9 cellular contexts compared by ENCODE assay signal in genomic region chr3:63364909-63365308, GRCh38.
DNase-seq lines count a peak whose midpoint lies in the region; ATAC-seq and TF ChIP-seq lines count a peak whose summit lies in the region.
"Had no signal": no experiment of that assay in that cellular context is flagged by ENCODE, and none has a peak within 500 bp of the region (broad histone marks: within the 10 kb centered on the region; RNA-seq: fewer than 3 reads in every experiment).

No MANE protein-coding gene starts in this region.

- H3K4me1 Mint-ChIP-seq in HFFc6 (ENCODE audit: low read depth) (peaks cover 6% of the 10 kb centered on the region), WTC11 (peaks cover 5% of the 10 kb centered on the region; the same call in 1 of the 2 replicates)
- H3K4me1 Mint-ChIP-seq: stimulated activated naive B cell treated with anti-CD40 and anti-IgM and Interleukin-4, amounts not matched to agents 10 μg/mL and 1 μg/mL and 100 μg/mL, for 72 hours had no signal

- H3K4me3 Mint-ChIP-seq in HFFc6 (no peak overlapping the region), WTC11 (no peak overlapping the region)
- H3K4me3 Mint-ChIP-seq: stimulated activated naive B cell treated with anti-CD40 and anti-IgM and Interleukin-4, amounts not matched to agents 10 μg/mL and 1 μg/mL and 100 μg/mL, for 72 hours had no signal

- peak; percentile 58 for TF ChIP-seq CTCF in HFFc6 (IDR thresholded peaks at IDR 0.05)
- TF ChIP-seq CTCF in WTC11 (IDR thresholded peaks at IDR 0.05) = peak; percentile 52; the same call in 1 of the 2 replicates

- H3K36me3 Mint-ChIP-seq in HFFc6 (ENCODE audit: low read depth) (no peaks in the 10 kb centered on the region), WTC11 (no peaks in the 10 kb centered on the region)
- H3K36me3 Mint-ChIP-seq: stimulated activated naive B cell treated with anti-CD40 and anti-IgM and Interleukin-4, amounts not matched to agents 10 μg/mL and 1 μg/mL and 100 μg/mL, for 72 hours had no signal

- H3K27me3 Mint-ChIP-seq in HFFc6 (ENCODE audit: insufficient read depth) (no peaks in the 10 kb centered on the region), WTC11 (ENCODE audit: low read depth) (no peaks in the 10 kb centered on the region)

- H3K27ac Mint-ChIP-seq in HFFc6 (no peak overlapping the region), WTC11 (no peak overlapping the region)
- H3K27ac Mint-ChIP-seq: stimulated activated naive B cell treated with anti-CD40 and anti-IgM and Interleukin-4, amounts not matched to agents 10 μg/mL and 1 μg/mL and 100 μg/mL, for 72 hours had no signal

- CTCF ChIA-PET in WTC11 (lab: Charles Lee) = interaction anchor here (0.5 to 3.1 kb wide), 22 partner anchors 9 to 454 kb away, joined by 3 to 19 read pairs (median 4); partner anchors contain the start of gene C3orf49

- peak; percentile 17 for DNase-seq in COR-L47 (lab: John Stamatoyannopoulos, UW)
- DNase-seq in HFFc6 = no peak
- DNase-seq in WTC11 (ENCODE audit: low spot score) = peak; percentile 30
- DNase-seq in left kidney (ENCODE audit: low read depth, low spot score) = peak; percentile 36
- no peak for DNase-seq in NCI-H1436 treated with DMSO at 0.1 percent for 48 hours (lab: John Stamatoyannopoulos, UW)
- DNase-seq: stimulated activated naive B cell treated with anti-CD40 and anti-IgM and Interleukin-4, amounts not matched to agents 10 μg/mL and 1 μg/mL and 100 μg/mL, for 72 hours had no signal

- ATAC-seq in WTC11 (peak; percentile 84), HG03097 (IDR thresholded peaks at IDR 0.05; ENCODE audit: low FRiP score, unreplicated experiment) (no peak), GM21381 (IDR thresholded peaks at IDR 0.05; ENCODE audit: unreplicated experiment) (no peak), HG03045 (IDR thresholded peaks at IDR 0.05; ENCODE audit: unreplicated experiment) (no peak)
- ATAC-seq: stimulated activated naive B cell treated with anti-CD40 and anti-IgM and Interleukin-4, amounts not matched to agents 10 μg/mL and 1 μg/mL and 100 μg/mL, for 72 hours had no signal

- H3K9me3 Mint-ChIP-seq in HFFc6 (no peaks in the 10 kb centered on the region), WTC11 (peaks cover 3% of the 10 kb centered on the region; the same call in 1 of the 2 replicates)
- H3K9me3 Mint-ChIP-seq: stimulated activated naive B cell treated with anti-CD40 and anti-IgM and Interleukin-4, amounts not matched to agents 10 μg/mL and 1 μg/mL and 100 μg/mL, for 72 hours had no signal

- POLR2A ChIA-PET in WTC11 (lab: Charles Lee) = no interaction called here

TF ChIP-seq in WTC11, 78 proteins besides CTCF, POLR2A, EP300 and RAD21:
- TF ChIP-seq STAT6 (CRISPR knock-in tag; conservative IDR thresholded peaks at IDR 0.05; ENCODE audit: low read depth) (no peak), HMGXB4 (CRISPR knock-in tag; IDR thresholded peaks at IDR 0.05) (no peak), SMAD4 (CRISPR knock-in tag; IDR thresholded peaks at IDR 0.05) (no peak), PRDM15 (CRISPR knock-in tag; IDR thresholded peaks at IDR 0.05) (no peak), ATF6 (CRISPR knock-in tag; IDR thresholded peaks at IDR 0.05) (no peak), NR2C2 (CRISPR knock-in tag; IDR thresholded peaks at IDR 0.05) (no peak)

Comparison
In these comparisons a context has a peak if more than half of its experiments do, and no peak if none do; other contexts are left out.
1. DNase-seq: peak in COR-L47 (single experiment), WTC11 (single experiment) and left kidney (single experiment); none in HFFc6 (single experiment) and NCI-H1436 treated with DMSO at 0.1 percent for 48 hours (single experiment).